ENCODE assay signal across 16 cellular contexts in the genomic region with DNA sequence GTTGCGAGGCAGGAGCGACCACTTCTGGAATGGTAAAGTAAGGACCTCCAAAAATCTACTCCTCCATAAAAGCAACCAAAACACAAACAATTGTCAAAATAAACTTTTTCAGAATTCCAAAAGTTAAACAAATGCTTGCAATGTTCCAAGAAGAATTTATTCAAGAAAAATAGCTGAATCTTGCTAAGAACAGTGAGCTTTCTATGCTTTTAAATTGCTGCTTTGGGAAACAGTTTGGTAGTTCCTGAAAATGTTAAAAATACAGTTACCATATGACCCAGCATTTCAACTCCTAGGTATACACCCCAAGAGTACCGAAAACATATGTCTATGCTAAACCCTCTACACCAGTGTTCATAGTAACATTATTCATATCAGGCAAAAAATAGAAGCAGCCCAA. TPM values are rescaled to one million over a fixed set of nuclear protein-coding genes. Genes with fewer than 3 reads are reported as not detected.
DNase-seq lines count a peak whose midpoint lies in the region; ATAC-seq and TF ChIP-seq lines count a peak whose summit lies in the region.
"Had no signal": no experiment of that assay in that cellular context is flagged by ENCODE, and none has a peak within 500 bp of the region (broad histone marks: within the 10 kb centered on the region; RNA-seq: fewer than 3 reads in every experiment).

No MANE protein-coding gene starts in this region.

- H3F3A ChIP-seq in Loucy (ENCODE audit: low read depth), result no peaks in the 10 kb centered on the region

- H3K4me2 ChIP-seq in Loucy (ENCODE audit: low read depth, low read length, poor library complexity, severe bottlenecking) (peak overlapping the region; percentile 24), mesenchymal stem cell (ENCODE audit: low read length, poor library complexity, severe bottlenecking) (no peak overlapping the region)
- H3K4me2 ChIP-seq: BLaER1 had no signal

- no peak overlapping the region for H2AK5ac ChIP-seq in mesenchymal stem cell (ENCODE audit: low read length, severe bottlenecking)

- 95% methylated on average over 2 of the region's 3 CpGs for WGBS in mesenchymal stem cell

- H3K79me2 ChIP-seq in Loucy (ENCODE audit: insufficient read depth, low read length), result no peaks in the 10 kb centered on the region

- peak overlapping the region; percentile 4 for H3K9ac ChIP-seq in Loucy (ENCODE audit: low read depth, low read length, poor library complexity, severe bottlenecking)
- no peak overlapping the region for H3K9ac ChIP-seq in mesenchymal stem cell (ENCODE audit: low read length)
- H3K9ac ChIP-seq: BLaER1 had no signal

- H3K4me1 ChIP-seq in Loucy (ENCODE audit: insufficient read depth, low read length, poor library complexity, severe bottlenecking), result peaks cover 8% of the 10 kb centered on the region
- H3K4me1 ChIP-seq in mesenchymal stem cell (ENCODE audit: control insufficient read depth, insufficient read depth, low read depth, low read length), result no peaks in the 10 kb centered on the region
- H3K4me1 ChIP-seq: BLaER1, Caco-2, HAP-1 had no signal

- H3K27me3 ChIP-seq in Loucy (ENCODE audit: insufficient read depth, low read length, poor library complexity, severe bottlenecking), result no peaks in the 10 kb centered on the region
- no peaks in the 10 kb centered on the region for H3K27me3 ChIP-seq in mesenchymal stem cell (ENCODE audit: control insufficient read depth in 1 of 2, insufficient read depth in 1 of 2, low read length in 2 of 2)
- H3K27me3 ChIP-seq: BLaER1 had no signal

- no peak for TF ChIP-seq CTCF in Loucy (conservative IDR thresholded peaks at IDR 0.05; ENCODE audit: low read length)

- H2AFZ ChIP-seq in Loucy (ENCODE audit: low read length) (no peak overlapping the region; the same call in 1 of the 2 replicates), mesenchymal stem cell (ENCODE audit: low read depth, low read length) (no peak overlapping the region)

- no peak overlapping the region for H4K91ac ChIP-seq in mesenchymal stem cell (ENCODE audit: low read length)

- ATAC-seq in GM19395 (IDR thresholded peaks at IDR 0.05; ENCODE audit: unreplicated experiment) (peak; percentile 30), HG02610 (IDR thresholded peaks at IDR 0.05; ENCODE audit: unreplicated experiment) (peak; percentile 14), HG03196 (IDR thresholded peaks at IDR 0.05; ENCODE audit: unreplicated experiment) (no peak)
- ATAC-seq: CD8-positive, alpha-beta T cell had no signal

- H3K9me3 ChIP-seq in Loucy (ENCODE audit: insufficient read depth, low read depth, low read length) (no peaks in the 10 kb centered on the region), mesenchymal stem cell (ENCODE audit: control insufficient read depth, low read length) (no peaks in the 10 kb centered on the region)
- H3K9me3 ChIP-seq: BLaER1, Caco-2, HAP-1 had no signal

- no peak overlapping the region for H2BK5ac ChIP-seq in mesenchymal stem cell (ENCODE audit: low read depth, low read length, poor library complexity, severe bottlenecking)

- H3K27ac ChIP-seq in mesenchymal stem cell (ENCODE audit: low read length, poor library complexity, severe bottlenecking), result no peak overlapping the region
- H3K27ac ChIP-seq: BLaER1, C4-2B had no signal

- H3K18ac ChIP-seq in mesenchymal stem cell (ENCODE audit: low read depth in 1 of 2, low read length in 2 of 2), result no peak overlapping the region

- no peaks in the 10 kb centered on the region for H3K9me2 ChIP-seq in Loucy (replicated peaks; ENCODE audit: low read depth, low read length)

- H3K4ac ChIP-seq in mesenchymal stem cell (ENCODE audit: low read depth in 1 of 2, low read length in 2 of 2), result no peak overlapping the region

- no peak overlapping the region for H2BK15ac ChIP-seq in mesenchymal stem cell (ENCODE audit: low read depth, poor library complexity, severe bottlenecking)

- no peak overlapping the region for H3K23ac ChIP-seq in mesenchymal stem cell (ENCODE audit: low read length in 2 of 2)

- H4K20me1 ChIP-seq in Loucy (ENCODE audit: insufficient read depth, low read length, poor library complexity, severe bottlenecking), result no peaks in the 10 kb centered on the region
- H4K20me1 ChIP-seq: BLaER1 had no signal

- H2BK120ac ChIP-seq in mesenchymal stem cell (ENCODE audit: low read depth, low read length), result no peak overlapping the region

- no peak overlapping the region for H4K8ac ChIP-seq in mesenchymal stem cell (ENCODE audit: low read length)

- H3K4me3 ChIP-seq in Loucy (ENCODE audit: low read length, poor library complexity, severe bottlenecking) (peak overlapping the region; percentile 16), mesenchymal stem cell (ENCODE audit: insufficient read depth in 1 of 2, low read depth in 1 of 2, low read length in 2 of 2) (no peak overlapping the region)
- H3K4me3 ChIP-seq: BLaER1, HAP-1 had no signal

- H2BK12ac ChIP-seq in mesenchymal stem cell (ENCODE audit: low read length in 2 of 2), result no peak overlapping the region

- DNase-seq in HuH-7.5 (ENCODE audit: low spot score), result no peak
- no peak for DNase-seq in SKM-1 treated with dmso at 0.1 percent for 144 hours (lab: John Stamatoyannopoulos, UW; ENCODE audit: unreplicated experiment)
- DNase-seq in mesenchymal stem cell, result no peak
- DNase-seq: Caco-2; CD4-positive, CD25-positive, alpha-beta regulatory T cell; CD8-positive, alpha-beta T cell; DMS153; DND-41; GOT3 had no signal

- no peak overlapping the region for H3K14ac ChIP-seq in mesenchymal stem cell (ENCODE audit: low read length in 2 of 2)

- no peaks in the 10 kb centered on the region for H3K79me1 ChIP-seq in mesenchymal stem cell (replicated peaks; ENCODE audit: low read length, poor library complexity, severe bottlenecking)

- no peaks in the 10 kb centered on the region for H3K36me3 ChIP-seq in Loucy (ENCODE audit: insufficient read depth, low read length)
- H3K36me3 ChIP-seq in mesenchymal stem cell (ENCODE audit: control insufficient read depth in 1 of 2, insufficient read depth in 2 of 2, low read depth in 1 of 2, low read length in 2 of 2), result no peaks in the 10 kb centered on the region
- H3K36me3 ChIP-seq: BLaER1, HAP-1 had no signal

RNA-seq across cellular contexts. Expression of gene LRRN3, which starts 56.8 kb away (rescaled TPM):
- polyA plus RNA-seq in mesenchymal stem cell (2013, experiment 1 of 2), result 0.15 TPM
- polyA plus RNA-seq in mesenchymal stem cell (2013, experiment 2 of 2), result 0.21 TPM
